8 cellular contexts compared by ENCODE assay signal in the genomic region with DNA sequence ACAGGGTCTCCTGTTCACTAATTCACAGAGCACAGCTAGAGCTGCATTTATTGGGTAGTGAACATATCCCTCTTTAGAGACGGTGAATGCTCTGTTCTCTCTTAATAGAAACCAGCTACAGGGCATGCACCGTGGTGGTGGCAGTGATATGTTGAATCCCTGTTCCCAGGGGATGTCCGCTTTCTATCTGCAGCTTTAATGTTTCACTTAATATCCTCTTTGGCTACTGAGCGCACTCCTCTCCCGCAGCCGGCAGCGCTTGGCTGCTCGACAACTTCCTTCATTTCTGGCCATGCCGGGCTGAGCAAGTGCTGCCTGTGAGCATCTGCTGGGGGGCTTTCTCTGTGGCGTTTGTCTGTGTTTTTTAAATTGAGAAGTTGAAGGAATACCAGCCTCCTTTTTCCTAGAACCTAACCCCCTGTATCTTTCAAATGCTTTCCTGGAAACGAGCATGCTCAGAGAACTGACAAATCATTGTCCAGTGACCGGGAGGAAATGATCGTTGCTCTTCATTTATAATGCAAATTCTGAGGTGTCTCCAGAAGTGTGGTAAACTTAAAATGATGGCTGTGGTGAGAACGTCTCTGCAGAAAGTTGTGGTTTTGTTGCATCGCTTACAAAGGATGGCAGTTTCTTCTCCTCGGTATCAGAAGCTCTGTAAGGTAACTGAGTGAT.
DNase-seq lines count a peak whose midpoint lies in the region; ATAC-seq, FAIRE-seq and TF ChIP-seq lines count a peak whose summit lies in the region.

No MANE protein-coding gene starts in this region.

- peak overlapping the region; percentile 45 for H3K27ac ChIP-seq in effector memory CD4-positive, alpha-beta T cell (ENCODE audit: insufficient read depth, low read length, poor library complexity, severe bottlenecking)
- H3K27ac ChIP-seq in transverse colon: peak overlapping the region in 1 of 4 donors; percentile 42

- intact Hi-C loops in transverse colon (cut with DNase I; ENCODE audit: low total_unique reads): no loop called here

- peak overlapping the region; percentile 46 for H3K4me3 ChIP-seq in effector memory CD4-positive, alpha-beta T cell (ENCODE audit: insufficient read depth, low read depth, low read length, poor library complexity, severe bottlenecking)
- H3K4me3 ChIP-seq in transverse colon: peak overlapping the region in 2 of 4 donors; percentile 16 to 18

- TF ChIP-seq CTCF in transverse colon (IDR thresholded peaks at IDR 0.05): no peak

- H3K4me1 ChIP-seq in effector memory CD4-positive, alpha-beta T cell (ENCODE audit: control insufficient read depth, insufficient read depth, low read length, poor library complexity, severe bottlenecking): peaks cover 6% of the 10 kb centered on the region
- H3K4me1 ChIP-seq in transverse colon: peaks cover 4 to 23% (median 9%) of the 10 kb centered on the region in 4 donors

- DNase-seq in GM12891 (ENCODE audit: insufficient read length, low spot score): peak; percentile 10
- peak; percentile 57 to 73 for DNase-seq in Kasumi-1 (lab: John Stamatoyannopoulos, UW)
- DNase-seq in effector memory CD4-positive, alpha-beta T cell: peak in 1 of 3 donors; percentile 8
- DNase-seq in myocyte (ENCODE audit: low read depth): peak; percentile 34
- DNase-seq in transverse colon: peak; percentile 26
- DNase-seq in NCI-H187 (lab: John Stamatoyannopoulos, UW): no peak

- no peaks in the 10 kb centered on the region for H3K27me3 ChIP-seq in effector memory CD4-positive, alpha-beta T cell (replicated peaks; ENCODE audit: control insufficient read depth, insufficient read depth, low read length, poor library complexity, severe bottlenecking)
- no peaks in the 10 kb centered on the region for H3K27me3 ChIP-seq in transverse colon

- no peaks in the 10 kb centered on the region for H3K9me3 ChIP-seq in effector memory CD4-positive, alpha-beta T cell (ENCODE audit: control insufficient read depth, low read length)
- no peaks in the 10 kb centered on the region for H3K9me3 ChIP-seq in transverse colon

- FAIRE-seq in GM12891 (lab: Jason Lieb, UNC): peak; percentile 93

- H3K36me3 ChIP-seq in effector memory CD4-positive, alpha-beta T cell (ENCODE audit: control insufficient read depth, insufficient read depth, low read length): no peaks in the 10 kb centered on the region
- H3K36me3 ChIP-seq in transverse colon: no peaks in the 10 kb centered on the region

- peak; percentile 94 for ATAC-seq in GM21825 (IDR thresholded peaks at IDR 0.05; ENCODE audit: unreplicated experiment)
- peak; percentile 88 to 90 for ATAC-seq in activated CD4-positive, CD25-positive, alpha-beta regulatory T cell treated with anti-CD3 and anti-CD28 coated beads, Interleukin-2, amount 50 U/mL, for 24 hours

- no peak for TF ChIP-seq POLR2A in GM12891 (IDR thresholded peaks at IDR 0.05; ENCODE audit: low read depth, low read length)
- no peak for TF ChIP-seq POLR2A in transverse colon (IDR thresholded peaks at IDR 0.05)

- TF ChIP-seq EP300 in transverse colon (IDR thresholded peaks at IDR 0.05; ENCODE audit: low read depth): no peak

- 11 to 22% methylated on average over 7 to 16 of the region's 16 CpGs for WGBS in transverse colon (ENCODE audit: low coverage in 1 of 2), 2 donors

- in situ Hi-C loops in transverse colon (cut with MboI; ENCODE audit: low pct_ligation_motif_present in 1 of 4, low pct_unique_long_range_greater_than_20kb in 1 of 4, low sequenced_read_pairs in 3 of 4): loop anchor here (10.0 to 25.0 kb wide), 4 partner anchors 352 to 1054 kb away; no protein-coding TSS in a partner anchor

TF ChIP-seq in GM12891, 5 proteins besides CTCF, POLR2A, EP300 and RAD21:
- TF ChIP-seq PAX5 (IDR thresholded peaks at IDR 0.05; ENCODE audit: insufficient read depth, low read length, severe bottlenecking) (no peak), TAF1 (IDR thresholded peaks at IDR 0.05; ENCODE audit: low read depth, low read length) (no peak), SPI1 (IDR thresholded peaks at IDR 0.05; ENCODE audit: low read depth, low read length) (peak; percentile 65), POLR2AphosphoS5 (IDR thresholded peaks at IDR 0.05; ENCODE audit: low read depth, low read length) (no peak), POU2F2 (IDR thresholded peaks at IDR 0.05; ENCODE audit: low read depth, low read length) (peak; percentile 98)
TF ChIP-seq in GM12891: peak in this region for 2.

Comparison
In these comparisons a context has a peak if more than half of its experiments do, and no peak if none do; other contexts are left out.
1. DNase-seq: peak in GM12891 (single experiment), Kasumi-1 (2 of 2), myocyte (single experiment) and transverse colon (single experiment); none in NCI-H187 (0 of 2).